7 cellular contexts compared by ENCODE assay signal in genomic region chr7:100538348-100538653, GRCh38. TPM values are rescaled to one million over a fixed set of nuclear protein-coding genes. Genes with fewer than 3 reads are reported as not detected.
DNase-seq lines count a peak whose midpoint lies in the region; ATAC-seq and TF ChIP-seq lines count a peak whose summit lies in the region.

No MANE protein-coding gene starts in this region.

- H3K36me3 ChIP-seq in HEK293 (ENCODE audit: control insufficient read depth in 2 of 2, insufficient read depth in 1 of 2, low read length in 2 of 2) (no peaks in the 10 kb centered on the region), gastroesophageal sphincter (no peaks in the 10 kb centered on the region)

- H3K4me1 ChIP-seq in HEK293 (ENCODE audit: control insufficient read depth, insufficient read depth, low read length) (peaks cover 3% of the 10 kb centered on the region; the same call in 1 of the 2 replicates), gastroesophageal sphincter (peaks cover 0 to 44% (median 10%) of the 10 kb centered on the region in 3 donors), foreskin keratinocyte (no peaks in the 10 kb centered on the region)

- H3K4me1 Mint-ChIP-seq in stimulated activated memory B cell treated with anti-CD40 and anti-IgM and Interleukin-4, amounts not matched to agents 10 μg/mL and 1 μg/mL and 100 μg/mL, for 72 hours, result peaks cover 29% of the 10 kb centered on the region

- TF ChIP-seq CTCF in HEK293 (tag by site-specific recombination; IDR thresholded peaks at IDR 0.05), result no peak
- TF ChIP-seq CTCF in VCaP (conservative IDR thresholded peaks at IDR 0.05), result no peak
- TF ChIP-seq CTCF in gastroesophageal sphincter (IDR thresholded peaks at IDR 0.05), result no peak
- TF ChIP-seq CTCF in foreskin keratinocyte (conservative IDR thresholded peaks at IDR 0.05), result no peak

- no peaks in the 10 kb centered on the region for H3K27me3 ChIP-seq in gastroesophageal sphincter
- H3K27me3 ChIP-seq in foreskin keratinocyte, result no peaks in the 10 kb centered on the region

- no peak for DNase-seq in effector CD8-positive, alpha-beta T cell (lab: John Stamatoyannopoulos, UW)
- DNase-seq in foreskin keratinocyte, result no peak

- no peaks in the 10 kb centered on the region for H3K36me3 Mint-ChIP-seq in stimulated activated memory B cell treated with anti-CD40 and anti-IgM and Interleukin-4, amounts not matched to agents 10 μg/mL and 1 μg/mL and 100 μg/mL, for 72 hours

- H3K9me3 ChIP-seq in HEK293 (ENCODE audit: control insufficient read depth, insufficient read depth, low read depth, low read length) (no peaks in the 10 kb centered on the region), gastroesophageal sphincter (no peaks in the 10 kb centered on the region)

- peak overlapping the region; percentile 91 for H3K4me3 Mint-ChIP-seq in stimulated activated memory B cell treated with anti-CD40 and anti-IgM and Interleukin-4, amounts not matched to agents 10 μg/mL and 1 μg/mL and 100 μg/mL, for 72 hours

- TF ChIP-seq POLR2A in gastroesophageal sphincter (IDR thresholded peaks at IDR 0.05), result no peak

- POLR2A ChIA-PET in HEK293 (lab: Yijun Ruan, JAX), result interaction anchor here (1.0 to 1.8 kb wide), 10 partner anchors 18 to 352 kb away, joined by 3 to 16 read pairs (median 5); partner anchors contain the start of genes FBXO24, LRCH4, MEPCE and PPP1R35

- H3K4me3 ChIP-seq in HEK293 (ENCODE audit: low read depth, low read length), result peak overlapping the region; percentile 38
- peak overlapping the region in 1 of 2 donors; percentile 68 for H3K4me3 ChIP-seq in gastroesophageal sphincter

- H3K27me3 Mint-ChIP-seq in stimulated activated memory B cell treated with anti-CD40 and anti-IgM and Interleukin-4, amounts not matched to agents 10 μg/mL and 1 μg/mL and 100 μg/mL, for 72 hours, result no peaks in the 10 kb centered on the region

- CTCF ChIA-PET in HEK293 (lab: Yijun Ruan, JAX), result interaction anchor here (0.8 to 0.9 kb wide), 2 partner anchors 68 to 69 kb away, joined by 3 read pairs; no protein-coding TSS in a partner anchor

- TF ChIP-seq EP300 in gastroesophageal sphincter (IDR thresholded peaks at IDR 0.05), result no peak

- H3K27ac ChIP-seq in HEK293 (ENCODE audit: extremely low read depth, low read depth, low read length) (peak overlapping the region; percentile 3; the same call in 1 of the 2 replicates), VCaP (peak overlapping the region; percentile 100), gastroesophageal sphincter (peak overlapping the region; percentile 26 to 91 (median 82)), foreskin keratinocyte (no peak overlapping the region)

- ATAC-seq in gastroesophageal sphincter (no peak), GM18867 (IDR thresholded peaks at IDR 0.05; ENCODE audit: unreplicated experiment) (no peak), foreskin keratinocyte (no peak)
- ATAC-seq in stimulated activated memory B cell treated with anti-CD40 and anti-IgM and Interleukin-4, amounts not matched to agents 10 μg/mL and 1 μg/mL and 100 μg/mL, for 72 hours, result no peak

- 4 to 5% methylated on average over 4 to 8 of the region's 8 CpGs for WGBS in gastroesophageal sphincter (ENCODE audit: low coverage in 1 of 2), 2 donors

- peak overlapping the region; percentile 73 for H3K27ac Mint-ChIP-seq in stimulated activated memory B cell treated with anti-CD40 and anti-IgM and Interleukin-4, amounts not matched to agents 10 μg/mL and 1 μg/mL and 100 μg/mL, for 72 hours

- no peaks in the 10 kb centered on the region for H3K9me3 Mint-ChIP-seq in stimulated activated memory B cell treated with anti-CD40 and anti-IgM and Interleukin-4, amounts not matched to agents 10 μg/mL and 1 μg/mL and 100 μg/mL, for 72 hours

TF ChIP-seq in HEK293, 187 proteins besides CTCF, POLR2A, EP300 and RAD21:
- TF ChIP-seq KLF17 (tag by site-specific recombination; IDR thresholded peaks at IDR 0.05) (peak; percentile 17; the same call in 1 of the 2 replicates), ZNF146 (tag by site-specific recombination; IDR thresholded peaks at IDR 0.05) (no peak), ZNF747 (tag by site-specific recombination; IDR thresholded peaks at IDR 0.05) (no peak), ZNF121 (tag by site-specific recombination; IDR thresholded peaks at IDR 0.05) (no peak), ZNF366 (tag by site-specific recombination; conservative IDR thresholded peaks at IDR 0.05) (no peak), ZNF600 (tag by site-specific recombination; IDR thresholded peaks at IDR 0.05) (peak; percentile 49; the same call in 1 of the 2 replicates), ZNF843 (tag by site-specific recombination; IDR thresholded peaks at IDR 0.05) (no peak), ZNF335 (tag by site-specific recombination; conservative IDR thresholded peaks at IDR 0.05) (peak; percentile 51), ZNF132 (tag by site-specific recombination; IDR thresholded peaks at IDR 0.05; ENCODE audit: borderline replicate concordance) (no peak), ZNF501 (tag by site-specific recombination; IDR thresholded peaks at IDR 0.05) (0 out of 2 replicates have a peak, but pooled peaks have one; percentile 61), SCRT2 (tag by site-specific recombination; IDR thresholded peaks at IDR 0.05) (peak; percentile 11; the same call in 1 of the 2 replicates), ZBTB20 (tag by site-specific recombination; IDR thresholded peaks at IDR 0.05) (no peak), MZF1 (tag by site-specific recombination; IDR thresholded peaks at IDR 0.05; ENCODE audit: borderline replicate concordance) (0 out of 2 replicates have a peak, but pooled peaks have one; percentile 85), ZNF391 (tag by site-specific recombination; IDR thresholded peaks at IDR 0.05; ENCODE audit: borderline replicate concordance, low read depth) (no peak)
- TF ChIP-seq, protein P1, sequence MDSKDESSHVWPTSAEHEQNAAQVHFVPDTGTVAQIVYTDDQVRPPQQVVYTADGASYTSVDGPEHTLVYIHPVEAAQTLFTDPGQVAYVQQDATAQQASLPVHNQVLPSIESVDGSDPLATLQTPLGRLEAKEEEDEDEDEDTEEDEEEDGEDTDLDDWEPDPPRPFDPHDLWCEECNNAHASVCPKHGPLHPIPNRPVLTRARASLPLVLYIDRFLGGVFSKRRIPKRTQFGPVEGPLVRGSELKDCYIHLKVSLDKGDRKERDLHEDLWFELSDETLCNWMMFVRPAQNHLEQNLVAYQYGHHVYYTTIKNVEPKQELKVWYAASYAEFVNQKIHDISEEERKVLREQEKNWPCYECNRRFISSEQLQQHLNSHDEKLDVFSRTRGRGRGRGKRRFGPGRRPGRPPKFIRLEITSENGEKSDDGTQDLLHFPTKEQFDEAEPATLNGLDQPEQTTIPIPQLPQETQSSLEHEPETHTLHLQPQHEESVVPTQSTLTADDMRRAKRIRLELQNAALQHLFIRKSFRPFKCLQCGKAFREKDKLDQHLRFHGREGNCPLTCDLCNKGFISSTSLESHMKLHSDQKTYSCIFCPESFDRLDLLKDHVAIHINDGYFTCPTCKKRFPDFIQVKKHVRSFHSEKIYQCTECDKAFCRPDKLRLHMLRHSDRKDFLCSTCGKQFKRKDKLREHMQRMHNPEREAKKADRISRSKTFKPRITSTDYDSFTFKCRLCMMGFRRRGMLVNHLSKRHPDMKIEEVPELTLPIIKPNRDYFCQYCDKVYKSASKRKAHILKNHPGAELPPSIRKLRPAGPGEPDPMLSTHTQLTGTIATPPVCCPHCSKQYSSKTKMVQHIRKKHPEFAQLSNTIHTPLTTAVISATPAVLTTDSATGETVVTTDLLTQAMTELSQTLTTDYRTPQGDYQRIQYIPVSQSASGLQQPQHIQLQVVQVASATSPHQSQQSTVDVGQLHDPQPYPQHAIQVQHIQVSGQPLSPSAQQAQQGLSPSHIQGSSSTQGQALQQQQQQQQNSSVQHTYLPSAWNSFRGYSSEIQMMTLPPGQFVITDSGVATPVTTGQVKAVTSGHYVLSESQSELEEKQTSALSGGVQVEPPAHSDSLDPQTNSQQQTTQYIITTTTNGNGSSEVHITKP (tag by site-specific recombination; IDR thresholded peaks at IDR 0.05), result 0 out of 2 replicates have a peak, but pooled peaks have one; percentile 15
- TF ChIP-seq, protein P2, sequence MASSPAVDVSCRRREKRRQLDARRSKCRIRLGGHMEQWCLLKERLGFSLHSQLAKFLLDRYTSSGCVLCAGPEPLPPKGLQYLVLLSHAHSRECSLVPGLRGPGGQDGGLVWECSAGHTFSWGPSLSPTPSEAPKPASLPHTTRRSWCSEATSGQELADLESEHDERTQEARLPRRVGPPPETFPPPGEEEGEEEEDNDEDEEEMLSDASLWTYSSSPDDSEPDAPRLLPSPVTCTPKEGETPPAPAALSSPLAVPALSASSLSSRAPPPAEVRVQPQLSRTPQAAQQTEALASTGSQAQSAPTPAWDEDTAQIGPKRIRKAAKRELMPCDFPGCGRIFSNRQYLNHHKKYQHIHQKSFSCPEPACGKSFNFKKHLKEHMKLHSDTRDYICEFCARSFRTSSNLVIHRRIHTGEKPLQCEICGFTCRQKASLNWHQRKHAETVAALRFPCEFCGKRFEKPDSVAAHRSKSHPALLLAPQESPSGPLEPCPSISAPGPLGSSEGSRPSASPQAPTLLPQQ (tag by site-specific recombination; IDR thresholded peaks at IDR 0.05), result 0 out of 2 replicates have a peak, but pooled peaks have one; percentile 27
TF ChIP-seq in HEK293: peak in this region for 8.

RNA-seq across cellular contexts. Expression of gene AGFG2, which starts 0.7 kb away (rescaled TPM):
- total RNA-seq in gastroesophageal sphincter (10 to 100 TPM; 26.0 to 60.1 (median 36.6) TPM), foreskin keratinocyte (9.6 and 9.8 TPM in 2 replicates)
- polyA plus RNA-seq in foreskin keratinocyte, result 8.4 and 9.2 TPM in 2 replicates

RNA-seq across cellular contexts. Expression of gene SAP25, which starts 35.4 kb away (rescaled TPM):
- total RNA-seq in gastroesophageal sphincter (1 to 10 TPM in 1 of 4 donors, not detected in 3; 5.6 TPM), foreskin keratinocyte (not detected in 2 replicates)
- 0.64 and 0.70 TPM in 2 replicates for polyA plus RNA-seq in foreskin keratinocyte

RNA-seq across cellular contexts. Expression of gene LRCH4, which starts 47.6 kb away (rescaled TPM):
- total RNA-seq in gastroesophageal sphincter (10 to 100 TPM; 16.1 to 53.2 (median 50.0) TPM), foreskin keratinocyte (12.2 and 15.1 TPM in 2 replicates)
- 16.1 and 19.1 TPM in 2 replicates for polyA plus RNA-seq in foreskin keratinocyte

RNA-seq across cellular contexts. Expression of gene FBXO24, which starts 47.8 kb away (rescaled TPM):
- total RNA-seq in gastroesophageal sphincter (1 to 10 TPM in 2 of 4 donors, not detected in 2; 1.8 to 1.9 TPM), foreskin keratinocyte (0.27 and 0.49 TPM in 2 replicates)
- 0.44 and 0.46 TPM in 2 replicates for polyA plus RNA-seq in foreskin keratinocyte

RNA-seq across cellular contexts. Expression of gene NYAP1, which starts 54.6 kb away (rescaled TPM):
- total RNA-seq in gastroesophageal sphincter, result 1 to 10 TPM in 3 of 4 donors, under 1 TPM in 1; 0.94 to 3.1 (median 1.8) TPM
- total RNA-seq in foreskin keratinocyte, result 1.9 and 2.4 TPM in 2 replicates
- polyA plus RNA-seq in foreskin keratinocyte, result 1.3 and 1.4 TPM in 2 replicates
